ENCODE assay signal across 12 cellular contexts in genomic region chr10:124587811-124588211, GRCh38.
"Had no signal": no experiment of that assay in that cellular context is flagged by ENCODE, and none has a peak within 500 bp of the region (broad histone marks: within the 10 kb centered on the region; RNA-seq: fewer than 3 reads in every experiment).

No MANE protein-coding gene starts in this region.

- H3K27me3 Mint-ChIP-seq: type B pancreatic cell had no signal

- H3K36me3 Mint-ChIP-seq: type B pancreatic cell had no signal

- H3K4me1 Mint-ChIP-seq: activated CD4-positive, alpha-beta memory T cell treated with anti-CD3 and anti-CD28 coated beads, Interleukin-2, amount 10 ng/mL, durations not matched to agents 7 days and 5 days had no signal

- ATAC-seq: left lobe of liver had no signal

- H3K9me3 ChIP-seq: breast epithelium, ovary had no signal

- H3K27ac ChIP-seq: breast epithelium, skin epidermis had no signal

- H3K4me3 Mint-ChIP-seq: activated CD4-positive, alpha-beta memory T cell treated with anti-CD3 and anti-CD28 coated beads, Interleukin-2, amount 10 ng/mL, durations not matched to agents 7 days and 5 days; T-helper 2 cell treated with Interferon-gamma antibody and Interleukin-4, amounts not matched to agents 5 μg/mL and 100 μg/mL, for 36 hours; type B pancreatic cell had no signal

- DNase-seq: activated CD4-positive, alpha-beta memory T cell treated with anti-CD3 and anti-CD28 coated beads, Interleukin-2, amount 10 ng/mL, durations not matched to agents 7 days and 5 days; activated CD8-positive, alpha-beta memory T cell treated with anti-CD3 and anti-CD28 coated beads, Interleukin-2, amount 50 U/mL, for 4 hours; activated naive CD4-positive, alpha-beta T cell; mesenchymal stem cell; retina had no signal

- H3K27ac Mint-ChIP-seq: activated CD4-positive, alpha-beta memory T cell treated with anti-CD3 and anti-CD28 coated beads, Interleukin-2, amount 10 ng/mL, durations not matched to agents 7 days and 5 days; T-helper 2 cell treated with Interferon-gamma antibody and Interleukin-4, amounts not matched to agents 5 μg/mL and 100 μg/mL, for 36 hours; type B pancreatic cell had no signal

- H3K9me3 Mint-ChIP-seq: activated CD4-positive, alpha-beta memory T cell treated with anti-CD3 and anti-CD28 coated beads, Interleukin-2, amount 10 ng/mL, durations not matched to agents 7 days and 5 days; T-helper 2 cell treated with Interferon-gamma antibody and Interleukin-4, amounts not matched to agents 5 μg/mL and 100 μg/mL, for 36 hours; type B pancreatic cell had no signal

- H3K4me3 ChIP-seq: breast epithelium, esophagus muscularis mucosa, ovary, skin epidermis had no signal

- H3K36me3 ChIP-seq: breast epithelium, esophagus muscularis mucosa, ovary had no signal

- H3K27me3 ChIP-seq: breast epithelium, esophagus muscularis mucosa, ovary had no signal
